ENCODE assay signal across 1 cellular context in the genomic region with DNA sequence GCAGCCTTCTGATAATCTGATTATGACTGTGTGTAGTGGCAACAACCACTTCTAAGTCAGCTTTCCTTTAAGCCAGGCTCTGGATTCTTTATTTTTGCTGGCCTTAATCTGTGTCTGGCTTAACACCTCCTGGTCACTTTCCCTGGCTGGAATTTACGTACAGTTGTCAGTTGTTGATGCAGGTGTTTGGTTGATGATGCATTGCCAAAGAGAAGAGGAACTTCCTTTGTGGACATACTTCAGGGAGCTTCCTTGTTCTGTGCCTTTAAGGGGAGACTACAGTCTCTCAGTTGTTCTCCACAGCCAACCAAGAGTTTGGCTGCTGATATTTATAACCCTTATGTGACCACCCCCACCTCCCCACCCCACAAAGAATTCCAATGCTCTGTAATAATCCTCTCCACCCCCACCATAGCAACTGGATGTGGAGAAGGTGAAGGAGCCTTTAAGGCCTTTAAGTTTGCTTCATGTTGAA.
TF ChIP-seq lines count a peak whose summit lies in the region.

No MANE protein-coding gene starts in this region.

TF ChIP-seq in GM12878, 131 proteins besides CTCF, POLR2A, EP300 and RAD21 (continued from another document):
- no peak for TF ChIP-seq NKRF (conservative IDR thresholded peaks at IDR 0.05)
